ENCODE assay signal across 17 cellular contexts in the genomic region with DNA sequence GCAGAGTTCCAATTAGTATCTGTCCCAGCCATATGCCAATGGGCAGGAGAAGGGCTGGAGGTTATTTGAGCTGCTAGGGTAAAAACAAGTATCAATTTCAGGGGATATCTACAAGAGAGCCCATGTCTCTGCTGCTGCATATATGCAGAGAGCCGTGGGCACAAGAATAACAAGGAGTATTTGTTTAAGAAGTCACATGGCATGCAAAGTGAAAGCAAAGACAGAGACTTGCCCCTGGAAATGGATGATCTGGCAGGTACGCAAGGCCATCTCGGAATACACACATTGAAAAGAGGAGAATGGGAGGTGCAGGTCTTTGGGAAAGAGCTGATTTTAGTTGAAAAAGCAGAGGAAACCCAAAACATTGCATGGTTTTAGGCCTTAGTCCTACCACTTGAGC.
A peak's percentile ranks its signal among the peaks of the same experiment; 100 is the strongest.
DNase-seq lines count a peak whose midpoint lies in the region; ATAC-seq and TF ChIP-seq lines count a peak whose summit lies in the region.
"Had no signal": no experiment of that assay in that cellular context is flagged by ENCODE, and none has a peak within 500 bp of the region (broad histone marks: within the 10 kb centered on the region; RNA-seq: fewer than 3 reads in every experiment).

No MANE protein-coding gene starts in this region.

- H3K4me1 ChIP-seq in Loucy (ENCODE audit: insufficient read depth, low read length, poor library complexity, severe bottlenecking), result peaks cover 32% of the 10 kb centered on the region
- H3K4me1 ChIP-seq: SJCRH30 had no signal

- H3K79me2 ChIP-seq in Loucy (ENCODE audit: insufficient read depth, low read length), result no peaks in the 10 kb centered on the region

- H3K9me3 Mint-ChIP-seq in memory B cell, result no peaks in the 10 kb centered on the region
- H3K9me3 Mint-ChIP-seq in activated T-cell treated with anti-CD3 and anti-CD28 coated beads, Interleukin-2, amount 50 U/mL, for 24 hours, result no peaks in the 10 kb centered on the region
- H3K9me3 Mint-ChIP-seq in glutamatergic neuron (ENCODE audit: unreplicated experiment), result peaks cover 2% of the 10 kb centered on the region
- H3K9me3 Mint-ChIP-seq: T-helper 1 cell treated with Interleukin-12 subunit alpha and Interleukin-12 subunit beta and Interleukin-4 antibody, amounts not matched to agents 30 μg/mL and 1 μg/mL, for 36 hours had no signal

- no peaks in the 10 kb centered on the region for H4K20me1 ChIP-seq in Loucy (ENCODE audit: insufficient read depth, low read length, poor library complexity, severe bottlenecking)

- peak overlapping the region; percentile 71 for H2AFZ ChIP-seq in Loucy (ENCODE audit: low read length)
- H2AFZ ChIP-seq: PC-9 had no signal

- no peak for ATAC-seq in memory B cell (ENCODE audit: low read depth)
- ATAC-seq: K562 had no signal

- peak overlapping the region; percentile 23 for H3K4me3 ChIP-seq in Loucy (ENCODE audit: low read length, poor library complexity, severe bottlenecking)
- H3K4me3 ChIP-seq: K562, PC-9, SJCRH30 had no signal

- H3K4me1 Mint-ChIP-seq in memory B cell (peaks cover 21% of the 10 kb centered on the region), glutamatergic neuron (ENCODE audit: low read depth, unreplicated experiment) (no peaks in the 10 kb centered on the region)
- H3K4me1 Mint-ChIP-seq in activated T-cell treated with anti-CD3 and anti-CD28 coated beads, Interleukin-2, amount 50 U/mL, for 24 hours (ENCODE audit: low read depth), result no peaks in the 10 kb centered on the region

- no peaks in the 10 kb centered on the region for H3K9me2 ChIP-seq in Loucy (replicated peaks; ENCODE audit: low read depth, low read length)

- H3K9ac ChIP-seq in Loucy (ENCODE audit: low read depth, low read length, poor library complexity, severe bottlenecking), result peak overlapping the region; percentile 14

- no peak overlapping the region for H3K4me3 Mint-ChIP-seq in memory B cell
- no peak overlapping the region for H3K4me3 Mint-ChIP-seq in activated T-cell treated with anti-CD3 and anti-CD28 coated beads, Interleukin-2, amount 50 U/mL, for 24 hours
- H3K4me3 Mint-ChIP-seq in glutamatergic neuron (ENCODE audit: unreplicated experiment), result no peak overlapping the region
- H3K4me3 Mint-ChIP-seq: T-helper 1 cell treated with Interleukin-12 subunit alpha and Interleukin-12 subunit beta and Interleukin-4 antibody, amounts not matched to agents 30 μg/mL and 1 μg/mL, for 36 hours had no signal

- H3F3A ChIP-seq in Loucy (ENCODE audit: low read depth), result peaks cover 4% of the 10 kb centered on the region; the same call in 1 of the 2 replicates

- no peak for TF ChIP-seq CTCF in Loucy (conservative IDR thresholded peaks at IDR 0.05; ENCODE audit: low read length)
- no peak for TF ChIP-seq CTCF in glutamatergic neuron (IDR thresholded peaks at IDR 0.05; ENCODE audit: partially characterized antibody, unreplicated experiment)

- DNase-seq in NCI-H2171 treated with DMSO at 0.1 percent for 48 hours (lab: John Stamatoyannopoulos, UW) (peak; percentile 33), NCI-H2171 (lab: John Stamatoyannopoulos, UW) (no peak), RPMI8226 (peak; percentile 5), memory B cell (ENCODE audit: low spot score in 2 of 2) (no peak), glutamatergic neuron (no peak)
- DNase-seq in activated T-cell treated with anti-CD3 and anti-CD28 coated beads, Interleukin-2, amount 50 U/mL, for 24 hours, result no peak
- DNase-seq in central memory CD4-positive, alpha-beta T cell, result no peak
- DNase-seq: ACHN, GF-D8, GOT3, NCI-H1694 treated with DMSO at 0.1 percent for 48 hours, NCI-H446, PC-9, SJCRH30 had no signal

- peak overlapping the region; percentile 43 for H3K4me2 ChIP-seq in Loucy (ENCODE audit: low read depth, low read length, poor library complexity, severe bottlenecking)
- H3K4me2 ChIP-seq: PC-9 had no signal

- H3K27ac Mint-ChIP-seq in memory B cell (peak overlapping the region; percentile 52), glutamatergic neuron (ENCODE audit: unreplicated experiment) (no peak overlapping the region)
- H3K27ac Mint-ChIP-seq in activated T-cell treated with anti-CD3 and anti-CD28 coated beads, Interleukin-2, amount 50 U/mL, for 24 hours, result no peak overlapping the region
- H3K27ac Mint-ChIP-seq: T-helper 1 cell treated with Interleukin-12 subunit alpha and Interleukin-12 subunit beta and Interleukin-4 antibody, amounts not matched to agents 30 μg/mL and 1 μg/mL, for 36 hours had no signal

- H3K36me3 Mint-ChIP-seq in memory B cell (peaks cover 15% of the 10 kb centered on the region), glutamatergic neuron (ENCODE audit: unreplicated experiment) (no peaks in the 10 kb centered on the region)
- peaks cover 6% of the 10 kb centered on the region for H3K36me3 Mint-ChIP-seq in activated T-cell treated with anti-CD3 and anti-CD28 coated beads, Interleukin-2, amount 50 U/mL, for 24 hours (ENCODE audit: low read depth)

- H3K27me3 ChIP-seq in Loucy (ENCODE audit: insufficient read depth, low read length, poor library complexity, severe bottlenecking), result no peaks in the 10 kb centered on the region
- H3K27me3 ChIP-seq: SJCRH30 had no signal

- H3K27me3 Mint-ChIP-seq in memory B cell (no peaks in the 10 kb centered on the region), glutamatergic neuron (ENCODE audit: unreplicated experiment) (no peaks in the 10 kb centered on the region)
- peaks cover 9% of the 10 kb centered on the region for H3K27me3 Mint-ChIP-seq in activated T-cell treated with anti-CD3 and anti-CD28 coated beads, Interleukin-2, amount 50 U/mL, for 24 hours

- H3K9me3 ChIP-seq in Loucy (ENCODE audit: insufficient read depth, low read depth, low read length), result peaks cover 7% of the 10 kb centered on the region; the same call in 1 of the 2 replicates

- no peaks in the 10 kb centered on the region for H3K36me3 ChIP-seq in Loucy (ENCODE audit: insufficient read depth, low read length)
- H3K36me3 ChIP-seq: SJCRH30 had no signal

Comparison
In these comparisons a context has a peak if more than half of its experiments do, and no peak if none do; other contexts are left out.
1. DNase-seq: peak in NCI-H2171 treated with DMSO at 0.1 percent for 48 hours (single experiment) and RPMI8226 (single experiment); none in NCI-H2171 (single experiment), memory B cell (0 of 2), activated T-cell treated with anti-CD3 and anti-CD28 coated beads, Interleukin-2, amount 50 U/mL, for 24 hours (single experiment), glutamatergic neuron (single experiment) and central memory CD4-positive, alpha-beta T cell (single experiment).